In genomic region chr12:57157588-57158173, GRCh38 we compare ENCODE assay signal across 16 cellular contexts. TPM values are rescaled to one million over a fixed set of nuclear protein-coding genes. Genes with fewer than 3 reads are reported as not detected.
DNase-seq lines count a peak whose midpoint lies in the region; ATAC-seq and TF ChIP-seq lines count a peak whose summit lies in the region.
"Had no signal": no experiment of that assay in that cellular context is flagged by ENCODE, and none has a peak within 500 bp of the region (broad histone marks: within the 10 kb centered on the region; RNA-seq: fewer than 3 reads in every experiment).

No MANE protein-coding gene starts in this region.

- intact Hi-C loops in ascending aorta (cut with DNase I) (no loop called here), natural killer cell (cut with micrococcal nuclease) (no loop called here)

- no peak for DNase-seq in stimulated activated naive CD8-positive, alpha-beta T cell treated with anti-CD3 and anti-CD28 coated beads, Interleukin-15, amount 100 ng/mL, for 72 hours
- DNase-seq in stimulated activated naive CD8-positive, alpha-beta T cell treated with anti-CD3 and anti-CD28 coated beads, Interleukin-15, Interleukin-2, amounts not matched to agents 100 U/mL and 50 U/mL, for 24 hours, result no peak
- no peak for DNase-seq in ascending aorta (ENCODE audit: low spot score in 2 of 2)
- DNase-seq in natural killer cell, result no peak
- no peak for DNase-seq in NCI-H1436 treated with DMSO at 0.1 percent for 48 hours (lab: John Stamatoyannopoulos, UW)
- DNase-seq: NCI-H1930, NCI-H526, testis had no signal

- no peak overlapping the region for H3K27ac Mint-ChIP-seq in stimulated activated naive CD8-positive, alpha-beta T cell treated with anti-CD3 and anti-CD28 coated beads, Interleukin-15, amount 100 ng/mL, for 72 hours
- H3K27ac Mint-ChIP-seq in natural killer cell, result peak overlapping the region in 1 of 2 donors; percentile 13
- H3K27ac Mint-ChIP-seq: IgD-negative memory B cell had no signal

- H3K9me3 ChIP-seq in ascending aorta, result no peaks in the 10 kb centered on the region
- H3K9me3 ChIP-seq: heart left ventricle, testis had no signal

- H3K4me3 Mint-ChIP-seq in stimulated activated naive CD8-positive, alpha-beta T cell treated with anti-CD3 and anti-CD28 coated beads, Interleukin-15, amount 100 ng/mL, for 72 hours, result no peak overlapping the region
- H3K4me3 Mint-ChIP-seq in natural killer cell, result peak overlapping the region; percentile 49
- H3K4me3 Mint-ChIP-seq: neural crest cell had no signal

- H3K9me3 Mint-ChIP-seq in stimulated activated naive CD8-positive, alpha-beta T cell treated with anti-CD3 and anti-CD28 coated beads, Interleukin-15, amount 100 ng/mL, for 72 hours, result no peaks in the 10 kb centered on the region
- H3K9me3 Mint-ChIP-seq in natural killer cell, result no peaks in the 10 kb centered on the region
- H3K9me3 Mint-ChIP-seq: IgD-negative memory B cell, neural crest cell had no signal

- peaks cover 13 to 22% of the 10 kb centered on the region in 2 donors for H3K4me1 ChIP-seq in ascending aorta

- H3K4me3 ChIP-seq in ascending aorta, result no peak overlapping the region
- H3K4me3 ChIP-seq: heart left ventricle, smooth muscle cell, testis had no signal

- peak overlapping the region; percentile 26 to 48 for H3K27ac ChIP-seq in ascending aorta

- H3K27me3 ChIP-seq in ascending aorta, result no peaks in the 10 kb centered on the region
- H3K27me3 ChIP-seq: heart left ventricle, testis had no signal

- H3K4me1 Mint-ChIP-seq in stimulated activated naive CD8-positive, alpha-beta T cell treated with anti-CD3 and anti-CD28 coated beads, Interleukin-15, amount 100 ng/mL, for 72 hours, result peaks cover 10% of the 10 kb centered on the region
- peaks cover 20 to 31% of the 10 kb centered on the region in 2 donors for H3K4me1 Mint-ChIP-seq in natural killer cell
- H3K4me1 Mint-ChIP-seq: neural crest cell had no signal

- peaks cover 85 to 88% of the 10 kb centered on the region in 2 donors for H3K36me3 ChIP-seq in ascending aorta

- peaks cover 6% of the 10 kb centered on the region for H3K27me3 Mint-ChIP-seq in stimulated activated naive CD8-positive, alpha-beta T cell treated with anti-CD3 and anti-CD28 coated beads, Interleukin-15, amount 100 ng/mL, for 72 hours
- no peaks in the 10 kb centered on the region for H3K27me3 Mint-ChIP-seq in natural killer cell (ENCODE audit: low read depth in 2 of 2)

- no peak for TF ChIP-seq CTCF in ascending aorta (IDR thresholded peaks at IDR 0.05)
- TF ChIP-seq CTCF in natural killer cell (IDR thresholded peaks at IDR 0.05), result no peak

- no peaks in the 10 kb centered on the region for H3K36me3 Mint-ChIP-seq in natural killer cell

- peak; percentile 64 for ATAC-seq in stimulated activated naive CD8-positive, alpha-beta T cell treated with anti-CD3 and anti-CD28 coated beads, Interleukin-15, amount 100 ng/mL, for 72 hours
- ATAC-seq in stimulated activated naive CD8-positive, alpha-beta T cell treated with anti-CD3 and anti-CD28 coated beads, Interleukin-15, Interleukin-2, amounts not matched to agents 100 U/mL and 50 U/mL, for 24 hours, result no peak
- ATAC-seq in natural killer cell (peak; percentile 68 to 74 (median 70)), GM18870 (IDR thresholded peaks at IDR 0.05; ENCODE audit: unreplicated experiment) (no peak), GM21825 (IDR thresholded peaks at IDR 0.05; ENCODE audit: unreplicated experiment) (no peak), HG03095 (IDR thresholded peaks at IDR 0.05; ENCODE audit: unreplicated experiment) (no peak)

RNA-seq across cellular contexts. Expression of gene LRP1-AS, which starts 10.3 kb away (rescaled TPM):
- not detected for total RNA-seq in ascending aorta
- total RNA-seq in natural killer cell, result not detected
- total RNA-seq: epithelial cell of proximal tubule, heart left ventricle, neural crest cell, smooth muscle cell, testis had no signal

RNA-seq across cellular contexts. Expression of gene LRP1, which starts 29.4 kb away (rescaled TPM):
- total RNA-seq in ascending aorta (708 TPM), natural killer cell (10 to 100 TPM in 1 of 3 donors, 1 to 10 TPM in 2; 6.7 to 13.1 (median 9.5) TPM)

RNA-seq across cellular contexts. Expression of gene STAT6, which starts 46.5 kb away (rescaled TPM):
- total RNA-seq in ascending aorta, result 188 TPM
- total RNA-seq in natural killer cell, result 100 to 1,000 TPM; 277 to 340 (median 319) TPM

RNA-seq across cellular contexts. Expression of gene NXPH4, which starts 58.9 kb away (rescaled TPM):
- total RNA-seq in ascending aorta (not detected), natural killer cell (under 1 TPM in 1 of 3 donors, not detected in 2; 0.82 TPM)
- total RNA-seq: epithelial cell of proximal tubule had no signal

Comparison
In these comparisons a context has a peak if more than half of its experiments do, and no peak if none do; other contexts are left out.
1. ATAC-seq: peak in stimulated activated naive CD8-positive, alpha-beta T cell treated with anti-CD3 and anti-CD28 coated beads, Interleukin-15, amount 100 ng/mL, for 72 hours (single experiment) and natural killer cell (3 of 3); none in stimulated activated naive CD8-positive, alpha-beta T cell treated with anti-CD3 and anti-CD28 coated beads, Interleukin-15, Interleukin-2, amounts not matched to agents 100 U/mL and 50 U/mL, for 24 hours (single experiment), GM18870 (single experiment), GM21825 (single experiment) and HG03095 (single experiment).
2. RNA of gene LRP1, which starts 29.4 kb away (total RNA-seq): 708 TPM in ascending aorta (single experiment); 6.7 to 13.1 TPM in natural killer cell; every median in the first group is over 10 times any median in the second.